Comparison of ENCODE assay signal across 1 cellular context in genomic region chr2:84963692-84964405, GRCh38.
A peak's percentile ranks its signal among the peaks of the same experiment; 100 is the strongest.
TF ChIP-seq lines count a peak whose summit lies in the region.

No MANE protein-coding gene starts in this region.

TF ChIP-seq in HepG2, 621 proteins besides CTCF, POLR2A, EP300 and RAD21 (continued from another document and continues in another):
- TF ChIP-seq ISX (CRISPR knock-in tag; conservative IDR thresholded peaks at IDR 0.05), result no peak
- peak; percentile 99; the same call in 1 of the 2 replicates for TF ChIP-seq CHD4 (IDR thresholded peaks at IDR 0.05; ENCODE audit: borderline replicate concordance, low read length)
- TF ChIP-seq SRSF4 (IDR thresholded peaks at IDR 0.05; ENCODE audit: low read depth, low read length, poor library complexity, severe bottlenecking), result no peak
- peak; percentile 94 for TF ChIP-seq IRF2 (CRISPR knock-in tag; IDR thresholded peaks at IDR 0.05)
- TF ChIP-seq ZNF580 (CRISPR knock-in tag; IDR thresholded peaks at IDR 0.05; ENCODE audit: borderline replicate concordance, low read depth), result peak; percentile 89
- TF ChIP-seq, protein P1, sequence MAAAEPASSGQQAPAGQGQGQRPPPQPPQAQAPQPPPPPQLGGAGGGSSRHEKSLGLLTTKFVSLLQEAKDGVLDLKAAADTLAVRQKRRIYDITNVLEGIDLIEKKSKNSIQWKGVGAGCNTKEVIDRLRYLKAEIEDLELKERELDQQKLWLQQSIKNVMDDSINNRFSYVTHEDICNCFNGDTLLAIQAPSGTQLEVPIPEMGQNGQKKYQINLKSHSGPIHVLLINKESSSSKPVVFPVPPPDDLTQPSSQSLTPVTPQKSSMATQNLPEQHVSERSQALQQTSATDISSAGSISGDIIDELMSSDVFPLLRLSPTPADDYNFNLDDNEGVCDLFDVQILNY (CRISPR knock-in tag; conservative IDR thresholded peaks at IDR 0.05), result no peak
- TF ChIP-seq MLXIP (CRISPR knock-in tag; IDR thresholded peaks at IDR 0.05; ENCODE audit: borderline replicate concordance), result no peak
- 0 out of 2 replicates have a peak, but pooled peaks have one; percentile 63 for TF ChIP-seq ZSCAN21 (CRISPR knock-in tag; IDR thresholded peaks at IDR 0.05; ENCODE audit: borderline replicate concordance)
- TF ChIP-seq ZSCAN9 (CRISPR knock-in tag; IDR thresholded peaks at IDR 0.05; ENCODE audit: borderline replicate concordance), result peak; percentile 60; the same call in 1 of the 2 replicates
- peak; percentile 40 for TF ChIP-seq PCBP2 (optimal IDR thresholded peaks at IDR 0.05; ENCODE audit: low read depth, low read length, poor library complexity, severe bottlenecking)
- TF ChIP-seq ATAD3A (CRISPR knock-in tag; IDR thresholded peaks at IDR 0.05), result no peak
- TF ChIP-seq, protein P2, sequence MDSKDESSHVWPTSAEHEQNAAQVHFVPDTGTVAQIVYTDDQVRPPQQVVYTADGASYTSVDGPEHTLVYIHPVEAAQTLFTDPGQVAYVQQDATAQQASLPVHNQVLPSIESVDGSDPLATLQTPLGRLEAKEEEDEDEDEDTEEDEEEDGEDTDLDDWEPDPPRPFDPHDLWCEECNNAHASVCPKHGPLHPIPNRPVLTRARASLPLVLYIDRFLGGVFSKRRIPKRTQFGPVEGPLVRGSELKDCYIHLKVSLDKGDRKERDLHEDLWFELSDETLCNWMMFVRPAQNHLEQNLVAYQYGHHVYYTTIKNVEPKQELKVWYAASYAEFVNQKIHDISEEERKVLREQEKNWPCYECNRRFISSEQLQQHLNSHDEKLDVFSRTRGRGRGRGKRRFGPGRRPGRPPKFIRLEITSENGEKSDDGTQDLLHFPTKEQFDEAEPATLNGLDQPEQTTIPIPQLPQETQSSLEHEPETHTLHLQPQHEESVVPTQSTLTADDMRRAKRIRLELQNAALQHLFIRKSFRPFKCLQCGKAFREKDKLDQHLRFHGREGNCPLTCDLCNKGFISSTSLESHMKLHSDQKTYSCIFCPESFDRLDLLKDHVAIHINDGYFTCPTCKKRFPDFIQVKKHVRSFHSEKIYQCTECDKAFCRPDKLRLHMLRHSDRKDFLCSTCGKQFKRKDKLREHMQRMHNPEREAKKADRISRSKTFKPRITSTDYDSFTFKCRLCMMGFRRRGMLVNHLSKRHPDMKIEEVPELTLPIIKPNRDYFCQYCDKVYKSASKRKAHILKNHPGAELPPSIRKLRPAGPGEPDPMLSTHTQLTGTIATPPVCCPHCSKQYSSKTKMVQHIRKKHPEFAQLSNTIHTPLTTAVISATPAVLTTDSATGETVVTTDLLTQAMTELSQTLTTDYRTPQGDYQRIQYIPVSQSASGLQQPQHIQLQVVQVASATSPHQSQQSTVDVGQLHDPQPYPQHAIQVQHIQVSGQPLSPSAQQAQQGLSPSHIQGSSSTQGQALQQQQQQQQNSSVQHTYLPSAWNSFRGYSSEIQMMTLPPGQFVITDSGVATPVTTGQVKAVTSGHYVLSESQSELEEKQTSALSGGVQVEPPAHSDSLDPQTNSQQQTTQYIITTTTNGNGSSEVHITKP (CRISPR knock-in tag; IDR thresholded peaks at IDR 0.05; ENCODE audit: low read depth), result peak; percentile 91
- TF ChIP-seq ZNF362 (CRISPR knock-in tag; IDR thresholded peaks at IDR 0.05; ENCODE audit: borderline replicate concordance), result peak; percentile 83
- peak; percentile 79 for TF ChIP-seq MEIS2 (CRISPR knock-in tag; IDR thresholded peaks at IDR 0.05)
- TF ChIP-seq ZNF749 (CRISPR knock-in tag; IDR thresholded peaks at IDR 0.05; ENCODE audit: borderline replicate concordance), result 0 out of 2 replicates have a peak, but pooled peaks have one; percentile 31
- peak; percentile 68; the same call in 1 of the 2 replicates for TF ChIP-seq ZNF431 (CRISPR knock-in tag; IDR thresholded peaks at IDR 0.05; ENCODE audit: borderline replicate concordance, low read depth)
- peak; percentile 58 for TF ChIP-seq SKI (IDR thresholded peaks at IDR 0.05; ENCODE audit: partially characterized antibody)
- TF ChIP-seq ZSCAN29 (CRISPR knock-in tag; conservative IDR thresholded peaks at IDR 0.05), result peak; percentile 89
- TF ChIP-seq ZNF253 (CRISPR knock-in tag; IDR thresholded peaks at IDR 0.05; ENCODE audit: borderline replicate concordance), result no peak
- peak; percentile 97 for TF ChIP-seq REPIN1 (CRISPR knock-in tag; IDR thresholded peaks at IDR 0.05; ENCODE audit: borderline replicate concordance, low read depth)
- TF ChIP-seq SOX6 (IDR thresholded peaks at IDR 0.05), result no peak
- peak; percentile 95 for TF ChIP-seq SOX6 (CRISPR knock-in tag; IDR thresholded peaks at IDR 0.05)
- TF ChIP-seq ZFP41 (CRISPR knock-in tag; IDR thresholded peaks at IDR 0.05; ENCODE audit: borderline replicate concordance), result no peak
- TF ChIP-seq PHF20 (CRISPR knock-in tag; IDR thresholded peaks at IDR 0.05), result 0 out of 2 replicates have a peak, but pooled peaks have one; percentile 35
- TF ChIP-seq CENPT (CRISPR knock-in tag; IDR thresholded peaks at IDR 0.05; ENCODE audit: low read depth), result no peak
- TF ChIP-seq FOXA3 (CRISPR knock-in tag; IDR thresholded peaks at IDR 0.05), result peak; percentile 92
- peak; percentile 92 for TF ChIP-seq ZKSCAN8 (CRISPR knock-in tag; IDR thresholded peaks at IDR 0.05; ENCODE audit: borderline replicate concordance)
- TF ChIP-seq HNRNPLL (IDR thresholded peaks at IDR 0.05; ENCODE audit: low read depth, low read length, poor library complexity, severe bottlenecking), result no peak
- TF ChIP-seq DNMT3B (CRISPR knock-in tag; conservative IDR thresholded peaks at IDR 0.05), result peak; percentile 84; the same call in 1 of the 2 replicates
- TF ChIP-seq ZNF644 (CRISPR knock-in tag; IDR thresholded peaks at IDR 0.05; ENCODE audit: low read depth), result peak; percentile 98
- TF ChIP-seq ZNF780A (CRISPR knock-in tag; IDR thresholded peaks at IDR 0.05), result no peak
- TF ChIP-seq ZIK1 (CRISPR knock-in tag; IDR thresholded peaks at IDR 0.05; ENCODE audit: borderline replicate concordance, low read depth), result no peak
- peak; percentile 88 for TF ChIP-seq ZNF792 (CRISPR knock-in tag; IDR thresholded peaks at IDR 0.05)
- no peak for TF ChIP-seq ZNF33A (CRISPR knock-in tag; IDR thresholded peaks at IDR 0.05; ENCODE audit: borderline replicate concordance)
- no peak for TF ChIP-seq BRD4 (CRISPR knock-in tag; IDR thresholded peaks at IDR 0.05)
- TF ChIP-seq ZNF350 (CRISPR knock-in tag; IDR thresholded peaks at IDR 0.05; ENCODE audit: borderline replicate concordance, low read depth), result peak; percentile 84
- TF ChIP-seq FUBP1 (CRISPR knock-in tag; IDR thresholded peaks at IDR 0.05; ENCODE audit: borderline replicate concordance), result no peak
- TF ChIP-seq HNRNPH1 (optimal IDR thresholded peaks at IDR 0.05; ENCODE audit: low read depth, low read length), result no peak
- TF ChIP-seq, protein P3, sequence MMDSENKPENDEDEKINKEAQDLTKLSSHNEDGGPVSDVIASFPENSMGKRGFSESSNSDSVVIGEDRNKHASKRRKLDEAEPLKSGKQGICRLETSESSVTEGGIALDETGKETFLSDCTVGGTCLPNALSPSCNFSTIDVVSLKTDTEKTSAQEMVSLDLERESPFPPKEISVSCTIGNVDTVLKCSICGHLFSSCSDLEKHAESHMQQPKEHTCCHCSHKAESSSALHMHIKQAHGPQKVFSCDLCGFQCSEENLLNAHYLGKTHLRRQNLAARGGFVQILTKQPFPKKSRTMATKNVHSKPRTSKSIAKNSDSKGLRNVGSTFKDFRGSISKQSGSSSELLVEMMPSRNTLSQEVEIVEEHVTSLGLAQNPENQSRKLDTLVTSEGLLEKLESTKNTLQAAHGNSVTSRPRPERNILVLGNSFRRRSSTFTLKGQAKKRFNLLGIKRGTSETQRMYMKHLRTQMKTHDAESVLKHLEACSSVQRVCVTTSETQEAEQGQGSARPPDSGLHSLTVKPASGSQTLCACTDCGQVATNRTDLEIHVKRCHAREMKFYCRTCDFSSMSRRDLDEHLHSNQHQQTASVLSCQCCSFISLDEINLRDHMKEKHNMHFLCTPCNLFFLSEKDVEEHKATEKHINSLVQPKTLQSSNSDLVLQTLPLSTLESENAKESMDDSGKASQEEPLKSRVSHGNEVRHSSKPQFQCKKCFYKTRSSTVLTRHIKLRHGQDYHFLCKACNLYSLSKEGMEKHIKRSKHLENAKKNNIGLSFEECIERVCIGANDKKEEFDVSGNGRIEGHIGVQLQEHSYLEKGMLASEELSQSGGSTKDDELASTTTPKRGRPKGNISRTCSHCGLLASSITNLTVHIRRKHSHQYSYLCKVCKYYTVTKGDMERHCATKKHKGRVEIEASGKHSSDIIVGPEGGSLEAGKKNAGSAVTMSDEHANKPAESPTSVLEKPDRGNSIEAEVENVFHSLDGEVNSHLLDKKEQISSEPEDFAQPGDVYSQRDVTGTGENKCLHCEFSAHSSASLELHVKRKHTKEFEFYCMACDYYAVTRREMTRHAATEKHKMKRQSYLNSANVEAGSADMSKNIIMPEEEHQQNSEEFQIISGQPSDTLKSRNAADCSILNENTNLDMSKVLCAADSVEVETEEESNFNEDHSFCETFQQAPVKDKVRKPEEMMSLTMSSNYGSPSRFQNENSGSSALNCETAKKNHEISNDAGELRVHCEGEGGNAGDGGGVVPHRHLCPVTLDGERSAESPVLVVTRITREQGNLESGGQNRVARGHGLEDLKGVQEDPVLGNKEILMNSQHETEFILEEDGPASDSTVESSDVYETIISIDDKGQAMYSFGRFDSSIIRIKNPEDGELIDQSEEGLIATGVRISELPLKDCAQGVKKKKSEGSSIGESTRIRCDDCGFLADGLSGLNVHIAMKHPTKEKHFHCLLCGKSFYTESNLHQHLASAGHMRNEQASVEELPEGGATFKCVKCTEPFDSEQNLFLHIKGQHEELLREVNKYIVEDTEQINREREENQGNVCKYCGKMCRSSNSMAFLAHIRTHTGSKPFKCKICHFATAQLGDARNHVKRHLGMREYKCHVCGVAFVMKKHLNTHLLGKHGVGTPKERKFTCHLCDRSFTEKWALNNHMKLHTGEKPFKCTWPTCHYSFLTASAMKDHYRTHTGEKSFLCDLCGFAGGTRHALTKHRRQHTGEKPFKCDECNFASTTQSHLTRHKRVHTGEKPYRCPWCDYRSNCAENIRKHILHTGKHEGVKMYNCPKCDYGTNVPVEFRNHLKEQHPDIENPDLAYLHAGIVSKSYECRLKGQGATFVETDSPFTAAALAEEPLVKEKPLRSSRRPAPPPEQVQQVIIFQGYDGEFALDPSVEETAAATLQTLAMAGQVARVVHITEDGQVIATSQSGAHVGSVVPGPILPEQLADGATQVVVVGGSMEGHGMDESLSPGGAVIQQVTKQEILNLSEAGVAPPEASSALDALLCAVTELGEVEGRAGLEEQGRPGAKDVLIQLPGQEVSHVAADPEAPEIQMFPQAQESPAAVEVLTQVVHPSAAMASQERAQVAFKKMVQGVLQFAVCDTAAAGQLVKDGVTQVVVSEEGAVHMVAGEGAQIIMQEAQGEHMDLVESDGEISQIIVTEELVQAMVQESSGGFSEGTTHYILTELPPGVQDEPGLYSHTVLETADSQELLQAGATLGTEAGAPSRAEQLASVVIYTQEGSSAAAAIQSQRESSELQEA (CRISPR knock-in tag; IDR thresholded peaks at IDR 0.05; ENCODE audit: not compliant biosample characterization), result no peak
- TF ChIP-seq ZSCAN22 (CRISPR knock-in tag; IDR thresholded peaks at IDR 0.05), result no peak
- TF ChIP-seq ONECUT2 (CRISPR knock-in tag; IDR thresholded peaks at IDR 0.05), result no peak
- TF ChIP-seq TAF15 (IDR thresholded peaks at IDR 0.05; ENCODE audit: low read depth, low read length, poor library complexity, severe bottlenecking), result no peak
- TF ChIP-seq AKAP8 (CRISPR knock-in tag; IDR thresholded peaks at IDR 0.05), result peak; percentile 93
- peak; percentile 87 for TF ChIP-seq SNAI1 (CRISPR knock-in tag; IDR thresholded peaks at IDR 0.05; ENCODE audit: borderline replicate concordance)
